27 cellular contexts compared by ENCODE assay signal in the genomic region with DNA sequence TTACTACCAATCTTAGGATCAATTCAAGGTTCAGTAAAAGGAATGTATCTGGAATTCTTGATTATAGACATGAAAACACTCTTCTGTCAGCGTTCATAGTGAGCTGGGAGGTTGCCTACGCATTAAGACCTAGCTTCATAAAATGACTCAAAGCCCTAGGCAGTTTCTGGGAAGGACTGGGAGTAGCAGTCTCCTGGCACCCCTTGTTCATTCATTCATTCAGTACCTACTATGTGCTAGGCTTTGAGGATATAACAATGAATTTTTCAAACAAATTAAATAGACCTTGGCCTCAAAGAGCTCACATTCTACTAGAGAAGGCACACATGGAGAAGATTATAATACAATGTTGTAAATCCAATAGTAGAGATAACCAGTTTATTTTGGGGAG.
"Had no signal": no experiment of that assay in that cellular context is flagged by ENCODE, and none has a peak within 500 bp of the region (broad histone marks: within the 10 kb centered on the region; RNA-seq: fewer than 3 reads in every experiment).

No MANE protein-coding gene starts in this region.

- H3K4me1 ChIP-seq: esophagus squamous epithelium, foreskin keratinocyte, gastroesophageal sphincter, heart left ventricle, lower lobe of right lung had no signal

- H3K4me3 Mint-ChIP-seq: immature natural killer cell; mesothelial cell of epicardium; naive B cell; naive thymus-derived CD8-positive, alpha-beta T cell had no signal

- H3K36me3 Mint-ChIP-seq: immature natural killer cell; mesothelial cell of epicardium; naive thymus-derived CD8-positive, alpha-beta T cell had no signal

- H3K27ac ChIP-seq: coronary artery, dorsolateral prefrontal cortex, epithelial cell of prostate, esophagus squamous epithelium, foreskin keratinocyte, gastroesophageal sphincter, heart left ventricle, hepatocyte, lower lobe of right lung had no signal

- H3K27me3 Mint-ChIP-seq: naive B cell; naive thymus-derived CD8-positive, alpha-beta T cell had no signal

- H3K27me3 ChIP-seq: dorsolateral prefrontal cortex, esophagus squamous epithelium, gastroesophageal sphincter, heart left ventricle, hepatocyte had no signal

- H3K4me3 ChIP-seq: coronary artery, dorsolateral prefrontal cortex, esophagus squamous epithelium, gastroesophageal sphincter, heart left ventricle, hepatocyte, lower lobe of right lung, mucosa of descending colon had no signal

- ATAC-seq: esophagus mucosa; foreskin keratinocyte; gastroesophageal sphincter; heart left ventricle; left colon; left lobe of liver; left ventricle myocardium superior; lower lobe of right lung; mucosa of descending colon; naive thymus-derived CD8-positive, alpha-beta T cell had no signal

- H3K36me3 ChIP-seq: esophagus squamous epithelium had no signal

- H3K9me3 ChIP-seq: esophagus squamous epithelium, gastroesophageal sphincter, heart left ventricle, lower lobe of right lung, mucosa of descending colon had no signal

- H3K9me3 Mint-ChIP-seq: immature natural killer cell; mesothelial cell of epicardium; naive B cell; naive thymus-derived CD8-positive, alpha-beta T cell had no signal

- H3K4me1 Mint-ChIP-seq: immature natural killer cell, mesothelial cell of epicardium, naive B cell had no signal

- DNase-seq: dermis blood vessel endothelial cell; dorsolateral prefrontal cortex; effector CD4-positive, alpha-beta T cell; effector memory CD4-positive, alpha-beta T cell; erythroblast; esophagus squamous epithelium; foreskin keratinocyte; heart left ventricle; hypothalamus; immature natural killer cell; islet precursor cell; kidney; kidney glomerular epithelial cell; left colon; left ventricle myocardium superior; lower lobe of right lung; mesenchymal stem cell; mucosa of descending colon; naive B cell; naive thymus-derived CD8-positive, alpha-beta T cell had no signal

- H3K27ac Mint-ChIP-seq: immature natural killer cell, mesothelial cell of epicardium had no signal
